Comparison of ENCODE assay signal across 9 cellular contexts in the genomic region with DNA sequence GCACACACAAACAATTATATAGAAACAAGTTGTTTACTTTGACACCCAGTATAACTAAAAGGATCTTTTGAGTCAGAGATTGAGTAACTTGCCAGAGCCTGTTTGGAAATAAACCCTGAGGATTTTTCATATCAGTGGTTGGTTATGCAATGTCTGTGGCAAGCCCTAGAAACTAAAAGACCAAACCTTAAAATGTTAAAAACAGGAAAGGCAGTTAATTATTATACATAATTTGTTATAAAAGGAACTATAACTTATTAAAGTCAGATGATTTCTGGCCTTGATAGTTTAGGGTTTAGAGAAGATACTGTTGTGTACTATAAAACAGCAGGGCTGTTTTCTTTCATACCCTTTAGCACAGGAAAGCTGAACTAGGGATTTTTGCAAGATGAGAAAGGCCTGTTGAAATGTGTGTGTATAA. TPM values are rescaled to one million over a fixed set of nuclear protein-coding genes. Genes with fewer than 3 reads are reported as not detected.
A peak's percentile ranks its signal among the peaks of the same experiment; 100 is the strongest.
DNase-seq lines count a peak whose midpoint lies in the region; ATAC-seq and TF ChIP-seq lines count a peak whose summit lies in the region.
"Had no signal": no experiment of that assay in that cellular context is flagged by ENCODE, and none has a peak within 500 bp of the region (broad histone marks: within the 10 kb centered on the region; RNA-seq: fewer than 3 reads in every experiment).

No MANE protein-coding gene starts in this region.

- H3K18ac ChIP-seq in IMR-90 (ENCODE audit: low read depth, low read length): no peak overlapping the region

- no peak overlapping the region for H2BK20ac ChIP-seq in IMR-90 (ENCODE audit: low read depth, low read length)

- no peak overlapping the region for H4K5ac ChIP-seq in IMR-90 (ENCODE audit: low read depth, low read length)

- CTCF ChIA-PET in IMR-90 (lab: Yijun Ruan, JAX): no interaction called here

- H3K27me3 ChIP-seq in IMR-90 (ENCODE audit: control insufficient read depth, insufficient read depth, low read length) (no peaks in the 10 kb centered on the region), thoracic aorta (replicated peaks; ENCODE audit: insufficient read depth) (no peaks in the 10 kb centered on the region)

- TF ChIP-seq RAD21 in IMR-90 (IDR thresholded peaks at IDR 0.05; ENCODE audit: low read length): no peak

- no peak overlapping the region for H4K8ac ChIP-seq in IMR-90 (ENCODE audit: low read depth in 2 of 2, low read length in 2 of 2)

- H3K9ac ChIP-seq in IMR-90 (ENCODE audit: low read depth, low read length): no peak overlapping the region

- intact Hi-C loops in IMR-90 (cut with micrococcal nuclease): no loop called here
- intact Hi-C loops in left ventricle myocardium superior (cut with micrococcal nuclease): no loop called here

- no TSS peak for BruUV-seq in IMR-90 (replicated peaks; lab: Mats Ljungman, UMichigan)

- H2AK5ac ChIP-seq in IMR-90 (ENCODE audit: low read depth, low read length): no peak overlapping the region

- no peak overlapping the region for H3K27ac ChIP-seq in IMR-90 (ENCODE audit: insufficient read depth, low read length)
- peak overlapping the region in 1 of 2 donors; percentile 11 for H3K27ac ChIP-seq in thoracic aorta

- no peak overlapping the region for H2BK15ac ChIP-seq in IMR-90 (ENCODE audit: low read depth, low read length)

- ATAC-seq in IMR-90 (ENCODE audit: low read depth) (peak; percentile 80), left ventricle myocardium superior (peak; percentile 85), thoracic aorta (ENCODE audit: insufficient number of reproducible peaks, low FRiP score, low read depth) (peak; percentile 43), GM18520 (IDR thresholded peaks at IDR 0.05; ENCODE audit: unreplicated experiment) (no peak)

- no peak overlapping the region for H3K56ac ChIP-seq in IMR-90 (ENCODE audit: extremely low read depth, insufficient read depth, low read length)

- no peak for TF ChIP-seq CTCF in IMR-90 (conservative IDR thresholded peaks at IDR 0.05; ENCODE audit: low read depth, low read length)
- no peak for TF ChIP-seq CTCF in thoracic aorta (IDR thresholded peaks at IDR 0.05)

- in situ Hi-C loops in IMR-90 (cut with MboI; ENCODE audit: low sequenced_read_pairs): no loop called here

- no peak overlapping the region for H2BK120ac ChIP-seq in IMR-90 (ENCODE audit: low read depth, low read length)

- no peak overlapping the region for H2AK9ac ChIP-seq in IMR-90 (replicated peaks; ENCODE audit: low read depth, low read length, poor library complexity)

- dilution Hi-C loops in IMR-90 (cut with HindIII; ENCODE audit: low sequenced_read_pairs, unreplicated experiment): no loop called here

- peak overlapping the region; percentile 72 for H2BK5ac ChIP-seq in IMR-90 (ENCODE audit: low read depth, low read length, poor library complexity, severe bottlenecking)

- DNase-seq in IMR-90: peak; percentile 77
- peak; percentile 5 for DNase-seq in amniotic stem cell (lab: John Stamatoyannopoulos, UW)
- DNase-seq in left ventricle myocardium superior: no peak
- DNase-seq in thoracic aorta (ENCODE audit: low spot score): no peak
- DNase-seq in NCI-H2029 treated with DMSO at 0.1 percent for 48 hours (lab: John Stamatoyannopoulos, UW): no peak
- no peak for DNase-seq in activated T-cell treated with anti-CD3 and anti-CD28 coated beads for 4 hours
- DNase-seq: glutamatergic neuron, NCI-H2227 treated with DMSO at 0.1 percent for 48 hours had no signal

- POLR2A ChIA-PET in IMR-90 (lab: Charles Lee; ENCODE audit: unreplicated experiment): no interaction called here

- H4K20me1 ChIP-seq in IMR-90 (ENCODE audit: insufficient read depth, low read length): peaks cover 8% of the 10 kb centered on the region

- H3K79me1 ChIP-seq in IMR-90 (ENCODE audit: low read depth in 1 of 2, low read length in 2 of 2): peaks cover 4 to 35% of the 10 kb centered on the region in 2 experiments; a peak in 3 of 4 replicates

- H3K4me2 ChIP-seq in IMR-90 (ENCODE audit: low read depth, low read length): no peak overlapping the region

- peaks cover 6% of the 10 kb centered on the region for H3K4me1 ChIP-seq in IMR-90 (ENCODE audit: control insufficient read depth, insufficient read depth, low read length)
- H3K4me1 ChIP-seq in thoracic aorta (ENCODE audit: control insufficient read depth in 1 of 2, low read depth in 2 of 2): no peaks in the 10 kb centered on the region

- no peak overlapping the region for H3K14ac ChIP-seq in IMR-90 (replicated peaks; ENCODE audit: low read depth, low read length)

- H3K4me3 ChIP-seq in IMR-90 (ENCODE audit: insufficient read depth, low read depth, low read length): no peak overlapping the region
- H3K4me3 ChIP-seq in thoracic aorta: no peak overlapping the region

- H3K36me3 ChIP-seq in IMR-90 (ENCODE audit: control insufficient read depth, insufficient read depth, low read length) (peaks cover 10% of the 10 kb centered on the region), thoracic aorta (peaks cover 6% of the 10 kb centered on the region)

- peaks cover 7% of the 10 kb centered on the region for H3K9me1 ChIP-seq in IMR-90 (ENCODE audit: insufficient read depth, low read length)

- H4K91ac ChIP-seq in IMR-90 (ENCODE audit: insufficient read depth, low read depth, low read length): no peak overlapping the region

- H3K9me3 ChIP-seq in IMR-90 (ENCODE audit: control insufficient read depth, insufficient read depth, low read length) (no peaks in the 10 kb centered on the region), thoracic aorta (no peaks in the 10 kb centered on the region)

- no peak overlapping the region for H2AFZ ChIP-seq in IMR-90 (replicated peaks; ENCODE audit: low read length, poor library complexity)

- no peak for TF ChIP-seq POLR2A in IMR-90 (IDR thresholded peaks at IDR 0.05; ENCODE audit: low read depth, low read length)

- H3K23ac ChIP-seq in IMR-90 (ENCODE audit: low read depth, low read length): no peak overlapping the region

- H3K4ac ChIP-seq in IMR-90 (ENCODE audit: low read depth, low read length): no peak overlapping the region

TF ChIP-seq in IMR-90, 13 proteins besides CTCF, POLR2A, EP300 and RAD21:
- TF ChIP-seq RFX5 (IDR thresholded peaks at IDR 0.05; ENCODE audit: low read depth, low read length) (0 out of 2 replicates have a peak, but pooled peaks have one; percentile 21), FOS (IDR thresholded peaks at IDR 0.05; ENCODE audit: low read depth, low read length) (peak; percentile 27; the same call in 1 of the 2 replicates), CEBPB (IDR thresholded peaks at IDR 0.05; ENCODE audit: low read depth, low read length) (peak; percentile 98), USF2 (IDR thresholded peaks at IDR 0.05; ENCODE audit: low read depth, low read length) (no peak)

RNA-seq across cellular contexts. Expression of gene PSEN1, which starts 44.1 kb away (rescaled TPM):
- 62.7 and 66.4 TPM in 2 replicates for total RNA-seq in IMR-90 (2012; rRNA removed)
- polyA plus RNA-seq in IMR-90 (2012; rRNA removed): 11.7 and 14.8 TPM in 2 replicates
- polyA plus RNA-seq in IMR-90 (2012; cell fraction: cytosol; rRNA removed): 6.3 and 13.4 TPM in 2 replicates
- 4.9 and 18.8 TPM in 2 replicates for polyA plus RNA-seq in IMR-90 (2012; cell fraction: nucleus; rRNA removed; ENCODE audit: low replicate concordance)
- total RNA-seq in left ventricle myocardium superior: 24.1 TPM
- total RNA-seq in thoracic aorta: 10 to 100 TPM; 35.3 to 47.5 TPM

RNA-seq across cellular contexts. Expression of gene PAPLN, which starts 56.9 kb away (rescaled TPM):
- 0.28 and 0.36 TPM in 2 replicates for total RNA-seq in IMR-90 (2012; rRNA removed)
- polyA plus RNA-seq in IMR-90 (2012; rRNA removed): 0.83 and 1.2 TPM in 2 replicates
- polyA plus RNA-seq in IMR-90 (2012; cell fraction: cytosol; rRNA removed): 0.34 and 0.79 TPM in 2 replicates
- 10.9 and 11.7 TPM in 2 replicates for polyA plus RNA-seq in IMR-90 (2012; cell fraction: nucleus; rRNA removed; ENCODE audit: low replicate concordance)
- total RNA-seq in left ventricle myocardium superior: 3.2 TPM
- 10 to 100 TPM; 10.0 to 10.2 TPM for total RNA-seq in thoracic aorta

Comparison
In these comparisons a context has a peak if more than half of its experiments do, and no peak if none do; other contexts are left out.
1. DNase-seq: peak in IMR-90 (single experiment) and amniotic stem cell (single experiment); none in left ventricle myocardium superior (single experiment), thoracic aorta (single experiment), NCI-H2029 treated with DMSO at 0.1 percent for 48 hours (single experiment) and activated T-cell treated with anti-CD3 and anti-CD28 coated beads for 4 hours (single experiment).